ENCODE assay signal across 9 cellular contexts in the genomic region with DNA sequence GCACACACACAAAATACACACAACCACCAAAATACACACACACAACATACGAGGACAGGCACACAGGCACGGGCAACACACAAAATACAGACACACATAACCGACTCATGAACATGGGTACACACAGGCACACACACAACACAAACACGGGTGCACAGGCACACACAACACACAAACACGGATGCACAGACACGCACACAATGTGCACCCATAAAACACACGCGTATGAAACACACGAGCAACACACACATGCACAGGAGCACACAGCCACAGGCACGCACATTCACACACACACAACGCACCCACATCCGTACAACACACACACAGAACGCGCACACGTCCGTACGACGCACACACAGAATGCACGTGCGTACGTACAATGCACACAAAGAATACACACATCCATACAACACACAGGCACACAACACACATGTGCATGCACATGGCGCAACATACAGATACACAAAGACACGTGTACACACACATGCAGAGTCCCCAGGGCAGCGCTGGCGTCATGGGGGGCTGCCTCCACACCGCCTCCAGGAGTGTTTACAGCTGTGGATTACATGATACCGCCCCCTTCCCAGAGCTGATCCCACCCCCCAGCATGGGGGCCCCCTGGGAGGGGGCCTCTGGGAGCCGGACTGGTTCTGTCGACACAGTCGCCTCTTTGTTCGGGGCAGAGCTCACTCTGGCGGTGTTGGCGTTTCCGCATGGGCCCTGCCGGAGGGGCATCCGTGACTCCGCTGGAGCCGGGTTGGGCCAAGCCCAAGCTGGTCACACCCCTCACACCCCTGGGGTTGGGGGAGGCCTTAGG. TPM values are rescaled to one million over a fixed set of nuclear protein-coding genes. Genes with fewer than 3 reads are reported as not detected.
DNase-seq lines count a peak whose midpoint lies in the region; ATAC-seq and TF ChIP-seq lines count a peak whose summit lies in the region.
"Had no signal": no experiment of that assay in that cellular context is flagged by ENCODE, and none has a peak within 500 bp of the region (broad histone marks: within the 10 kb centered on the region; RNA-seq: fewer than 3 reads in every experiment).

No MANE protein-coding gene starts in this region.

- peaks cover 20% of the 10 kb centered on the region for H3K4me1 ChIP-seq in cardiac muscle cell (ENCODE audit: low read depth)
- peaks cover 54% of the 10 kb centered on the region for H3K4me1 ChIP-seq in body of pancreas
- peaks cover 2% of the 10 kb centered on the region for H3K4me1 ChIP-seq in mesendoderm (ENCODE audit: control insufficient read depth, low read depth, low read length)
- peaks cover 50% of the 10 kb centered on the region for H3K4me1 ChIP-seq in upper lobe of right lung

- ATAC-seq in Right ventricle myocardium superior (ENCODE audit: poor library complexity) (no peak), body of pancreas (peak; percentile 10), upper lobe of right lung (no peak)

- intact Hi-C loops in Right ventricle myocardium superior (cut with DNase I): no loop called here
- intact Hi-C loops in body of pancreas (cut with DNase I): no loop called here
- intact Hi-C loops in upper lobe of right lung (cut with DNase I): loop anchor here (10.0 kb wide), 1 partner anchor 46 kb away; no protein-coding TSS in a partner anchor

- H3K4ac ChIP-seq in mesendoderm (ENCODE audit: low read depth, low read length): no peak overlapping the region

- peaks cover 57% of the 10 kb centered on the region for H3K79me2 ChIP-seq in mesendoderm (ENCODE audit: control insufficient read depth, insufficient read depth, low read length)

- H3K79me1 ChIP-seq in mesendoderm (ENCODE audit: low read length): peaks cover 22% of the 10 kb centered on the region

- H3K27ac ChIP-seq in cardiac muscle cell: peak overlapping the region; percentile 67
- peak overlapping the region in 3 of 4 donors; percentile 89 to 93 (median 91) for H3K27ac ChIP-seq in body of pancreas
- H3K27ac ChIP-seq in mesendoderm (ENCODE audit: low read depth, low read length): no peak overlapping the region
- peak overlapping the region; percentile 95 for H3K27ac ChIP-seq in upper lobe of right lung

- no peaks in the 10 kb centered on the region for H3K36me3 ChIP-seq in cardiac muscle cell
- H3K36me3 ChIP-seq in body of pancreas (replicated peaks in 1 of 2; ENCODE audit: insufficient read depth in 1 of 2, low read depth in 2 of 2): no peaks in the 10 kb centered on the region
- no peaks in the 10 kb centered on the region for H3K36me3 ChIP-seq in mesendoderm (ENCODE audit: control insufficient read depth, insufficient read depth, low read length)
- peaks cover 8% of the 10 kb centered on the region for H3K36me3 ChIP-seq in upper lobe of right lung

- 71 to 88% methylated on average over 22 to 30 of the region's 38 CpGs for WGBS in body of pancreas, 2 donors
- 100% methylated on average over 11 of the region's 38 CpGs for WGBS in mesendoderm (ENCODE audit: extremely low coverage, insufficient coverage, low lambda C conversion rate)

- no peak overlapping the region for H3K23ac ChIP-seq in mesendoderm (ENCODE audit: low read length)

- H3K27me3 ChIP-seq in cardiac muscle cell: no peaks in the 10 kb centered on the region
- no peaks in the 10 kb centered on the region for H3K27me3 ChIP-seq in body of pancreas
- H3K27me3 ChIP-seq in mesendoderm (ENCODE audit: insufficient read depth, low read length, poor library complexity): no peaks in the 10 kb centered on the region
- H3K27me3 ChIP-seq in upper lobe of right lung: no peaks in the 10 kb centered on the region

- TF ChIP-seq CTCF in cardiac muscle cell (IDR thresholded peaks at IDR 0.05; ENCODE audit: low read depth, low read length): no peak
- no peak for TF ChIP-seq CTCF in body of pancreas (IDR thresholded peaks at IDR 0.05)
- no peak for TF ChIP-seq CTCF in upper lobe of right lung (IDR thresholded peaks at IDR 0.05)

- H3K9ac ChIP-seq in mesendoderm (ENCODE audit: low read length): no peak overlapping the region

- no peak for DNase-seq in cardiac muscle cell (ENCODE audit: low read depth in 1 of 2, low spot score in 1 of 2)
- no peak for DNase-seq in Right ventricle myocardium superior
- peak in 1 of 4 donors; percentile 39 for DNase-seq in body of pancreas
- no peak for DNase-seq in mesendoderm
- DNase-seq in upper lobe of right lung: peak; percentile 71
- DNase-seq in NCI-H2171 treated with DMSO at 0.1 percent for 48 hours (lab: John Stamatoyannopoulos, UW): no peak
- no peak for DNase-seq in NCI-H2029 treated with DMSO at 0.1 percent for 48 hours (lab: John Stamatoyannopoulos, UW)
- DNase-seq in NCI-H69 (lab: John Stamatoyannopoulos, UW): no peak
- DNase-seq: NCI-H1694 had no signal

- H3K56ac ChIP-seq in mesendoderm (ENCODE audit: low read length): peak overlapping the region; percentile 46

- H2BK5ac ChIP-seq in mesendoderm (ENCODE audit: low read length): no peak overlapping the region

- no peak overlapping the region for H3K4me2 ChIP-seq in mesendoderm (ENCODE audit: low read length)

- H2BK120ac ChIP-seq in mesendoderm (ENCODE audit: low read depth, low read length): no peak overlapping the region

- no peak overlapping the region for H3K18ac ChIP-seq in mesendoderm (ENCODE audit: low read length)

- no peak overlapping the region for H2BK15ac ChIP-seq in mesendoderm (replicated peaks; ENCODE audit: low read depth)

- no peak overlapping the region for H4K5ac ChIP-seq in mesendoderm (ENCODE audit: low read length)

- no peak overlapping the region for H4K8ac ChIP-seq in mesendoderm (ENCODE audit: low read depth, low read length)

- H2AK5ac ChIP-seq in mesendoderm (ENCODE audit: low read length): no peak overlapping the region

- TF ChIP-seq POLR2A in body of pancreas (IDR thresholded peaks at IDR 0.05): peak in 2 of 3 donors; percentile 20 to 47

- H3K9me3 ChIP-seq in cardiac muscle cell (ENCODE audit: low read depth) (no peaks in the 10 kb centered on the region), body of pancreas (no peaks in the 10 kb centered on the region), upper lobe of right lung (no peaks in the 10 kb centered on the region)

- no peak overlapping the region for H3K4me3 ChIP-seq in cardiac muscle cell
- no peak overlapping the region for H3K4me3 ChIP-seq in body of pancreas
- H3K4me3 ChIP-seq in mesendoderm (ENCODE audit: low read length): no peak overlapping the region
- peak overlapping the region; percentile 87 for H3K4me3 ChIP-seq in upper lobe of right lung

RNA-seq across cellular contexts. Expression of gene SBNO2, which starts 2.9 kb away (rescaled TPM):
- total RNA-seq in cardiac muscle cell (23.0 and 28.5 TPM in 2 replicates), Right ventricle myocardium superior (15.1 TPM), body of pancreas (10 to 100 TPM; 14.0 to 30.7 TPM), upper lobe of right lung (125 TPM)
- 6.8 and 11.8 TPM in 2 replicates for polyA plus RNA-seq in cardiac muscle cell
- polyA plus RNA-seq in mesendoderm (2013, experiment 1 of 2): 16.7 TPM
- polyA plus RNA-seq in mesendoderm (2013, experiment 2 of 2): 15.3 TPM

RNA-seq across cellular contexts. Expression of gene STK11, which starts 34.4 kb away (rescaled TPM):
- total RNA-seq in cardiac muscle cell (140 and 180 TPM in 2 replicates), Right ventricle myocardium superior (54.8 TPM), body of pancreas (10 to 100 TPM; 49.0 to 68.6 TPM), upper lobe of right lung (51.8 TPM)
- polyA plus RNA-seq in cardiac muscle cell: 122 and 154 TPM in 2 replicates
- 33.8 TPM for polyA plus RNA-seq in mesendoderm (2013, experiment 1 of 2)
- 34.4 TPM for polyA plus RNA-seq in mesendoderm (2013, experiment 2 of 2)
